ENCODE assay signal across 10 cellular contexts in genomic region chr19:13959962-13960862, GRCh38. TPM values are rescaled to one million over a fixed set of nuclear protein-coding genes. Genes with fewer than 3 reads are reported as not detected.
A peak's percentile ranks its signal among the peaks of the same experiment; 100 is the strongest.
DNase-seq lines count a peak whose midpoint lies in the region; ATAC-seq, FAIRE-seq and TF ChIP-seq lines count a peak whose summit lies in the region.
"Had no signal": no experiment of that assay in that cellular context is flagged by ENCODE, and none has a peak within 500 bp of the region (broad histone marks: within the 10 kb centered on the region; RNA-seq: fewer than 3 reads in every experiment).

No MANE protein-coding gene starts in this region.

- CTCF ChIA-PET in A549 (lab: Yijun Ruan, JAX): interaction anchor here (0.6 to 2.3 kb wide), 5 partner anchors 7 to 186 kb away, joined by 4 to 5 read pairs (median 4); partner anchors contain the start of gene C19orf53

- no peaks in the 10 kb centered on the region for H3K4me1 Mint-ChIP-seq in activated CD4-positive, alpha-beta T cell treated with anti-CD3 and anti-CD28 coated beads, Interleukin-2, amount 10 ng/mL, durations not matched to agents 24 days and 14 days

- no peak for FAIRE-seq in A549 (lab: Jason Lieb, UNC)
- FAIRE-seq: colon had no signal

- TF ChIP-seq EP300 in A549 (IDR thresholded peaks at IDR 0.05): no peak

- H3K9me3 Mint-ChIP-seq in activated CD4-positive, alpha-beta T cell treated with anti-CD3 and anti-CD28 coated beads, Interleukin-2, amount 10 ng/mL, durations not matched to agents 24 days and 14 days: no peaks in the 10 kb centered on the region

- no peaks in the 10 kb centered on the region for H3K9me3 ChIP-seq in A549

- no peak for TF ChIP-seq POLR2A in A549 (IDR thresholded peaks at IDR 0.05; ENCODE audit: low read length)

- no peaks in the 10 kb centered on the region for H3K4me1 ChIP-seq in A549

- DNase-seq in A549 (ENCODE audit: low read depth in 1 of 2, low spot score in 1 of 2): peak in 1 of 2 experiments; percentile 49
- peak; percentile 72 for DNase-seq in activated CD4-positive, alpha-beta T cell treated with anti-CD3 and anti-CD28 coated beads, Interleukin-2, amount 10 ng/mL, durations not matched to agents 24 days and 14 days
- DNase-seq in iPS-NIHi7 (ENCODE audit: extremely low spot score): peak; percentile 54
- no peak for DNase-seq in NCI-H1048 (lab: John Stamatoyannopoulos, UW)
- DNase-seq in NCI-H345 treated with DMSO at 0.1 percent for 48 hours (lab: John Stamatoyannopoulos, UW; ENCODE audit: unreplicated experiment): no peak
- no peak for DNase-seq in NCI-H1436 treated with DMSO at 0.1 percent for 48 hours (lab: John Stamatoyannopoulos, UW)
- DNase-seq in coronary artery (ENCODE audit: low spot score): no peak
- DNase-seq: EL had no signal

- no peak overlapping the region for H3K4me2 ChIP-seq in A549

- no peaks in the 10 kb centered on the region for H3K27me3 Mint-ChIP-seq in activated CD4-positive, alpha-beta T cell treated with anti-CD3 and anti-CD28 coated beads, Interleukin-2, amount 10 ng/mL, durations not matched to agents 24 days and 14 days

- H3K4me3 ChIP-seq in A549: no peak overlapping the region
- H3K4me3 ChIP-seq in coronary artery: no peak overlapping the region

- TF ChIP-seq RAD21 in A549 (conservative IDR thresholded peaks at IDR 0.05 in 1 of 2, IDR thresholded peaks at IDR 0.05 in 1 of 2): no peak

- POLR2A ChIA-PET in A549 (lab: Yijun Ruan, JAX): interaction anchor here (1.0 kb wide), 1 partner anchor 8 kb away, joined by 3 read pairs; the partner anchor contains the start of gene DCAF15

- intact Hi-C loops in activated CD4-positive, alpha-beta T cell treated with anti-CD3 and anti-CD28 coated beads, Interleukin-2, amount 10 ng/mL, durations not matched to agents 24 days and 14 days (cut with micrococcal nuclease): no loop called here

- 95% methylated on average over 15 of the region's 27 CpGs for WGBS in A549 (ENCODE audit: missing lambda C conversion rate)

- H3K36me3 Mint-ChIP-seq in activated CD4-positive, alpha-beta T cell treated with anti-CD3 and anti-CD28 coated beads, Interleukin-2, amount 10 ng/mL, durations not matched to agents 24 days and 14 days (ENCODE audit: low read depth): peaks cover 34% of the 10 kb centered on the region

- no peak overlapping the region for H3K27ac Mint-ChIP-seq in activated CD4-positive, alpha-beta T cell treated with anti-CD3 and anti-CD28 coated beads, Interleukin-2, amount 10 ng/mL, durations not matched to agents 24 days and 14 days

- H3K4me3 Mint-ChIP-seq in activated CD4-positive, alpha-beta T cell treated with anti-CD3 and anti-CD28 coated beads, Interleukin-2, amount 10 ng/mL, durations not matched to agents 24 days and 14 days: no peak overlapping the region

- no peak overlapping the region for H3K27ac ChIP-seq in A549
- no peak overlapping the region for H3K27ac ChIP-seq in coronary artery

- ATAC-seq in A549: peak; percentile 37 to 69; a peak in 5 of 6 replicates

- TF ChIP-seq CTCF in A549 (IDR thresholded peaks at IDR 0.05) (no peak), GM12873 (IDR thresholded peaks at IDR 0.05; ENCODE audit: insufficient read depth, low read depth, low read length, missing control alignments) (peak; percentile 41), coronary artery (IDR thresholded peaks at IDR 0.05) (no peak)

TF ChIP-seq in A549, 52 proteins besides CTCF, POLR2A, EP300 and RAD21:
- TF ChIP-seq BCL3 (IDR thresholded peaks at IDR 0.05) (no peak), JUN (IDR thresholded peaks at IDR 0.05) (no peak), E2F6 (IDR thresholded peaks at IDR 0.05; ENCODE audit: borderline replicate concordance, low read depth) (no peak), MAFK (IDR thresholded peaks at IDR 0.05; ENCODE audit: partially characterized antibody) (no peak), GATA3 (IDR thresholded peaks at IDR 0.05; ENCODE audit: borderline replicate concordance) (no peak), USF2 (IDR thresholded peaks at IDR 0.05) (no peak), FOSB (CRISPR knock-in tag; IDR thresholded peaks at IDR 0.05) (no peak), BHLHE40 (IDR thresholded peaks at IDR 0.05; ENCODE audit: low read depth, low read length) (no peak), ZFP36 (IDR thresholded peaks at IDR 0.05; ENCODE audit: borderline replicate concordance, partially characterized antibody) (no peak)

RNA-seq across cellular contexts. Expression of gene DCAF15, which starts 7.9 kb away (rescaled TPM):
- polyA plus RNA-seq in A549 (2011; rRNA removed) (6.9 and 10.2 TPM in 2 replicates), A549 (2017; fragmentation: RNase III; extraction: RNeasy Plus Mini Kit Qiagen cat#74134 plus additional on column Dnase treatment) (21.1 to 23.0 TPM (median 21.5 TPM) in 3 replicates)
- polyA plus RNA-seq in A549 (2012; cell fraction: cytosol; rRNA removed): 31.8 and 39.5 TPM in 2 replicates
- 147 and 188 TPM in 2 replicates for polyA plus RNA-seq in A549 (2012; cell fraction: nucleus; rRNA removed)
- polyA minus RNA-seq in A549 (2011; rRNA and poly(A)+ RNA removed): 15.1 and 17.4 TPM in 2 replicates
- total RNA-seq in activated CD4-positive, alpha-beta T cell treated with anti-CD3 and anti-CD28 coated beads, Interleukin-2, amount 10 ng/mL, durations not matched to agents 24 days and 14 days: 61.5 and 63.2 TPM in 2 replicates

RNA-seq across cellular contexts. Expression of gene PODNL1, which starts 22.0 kb away (rescaled TPM):
- polyA plus RNA-seq in A549 (2011; rRNA removed) (0.50 and 0.79 TPM in 2 replicates), A549 (2017; fragmentation: RNase III; extraction: RNeasy Plus Mini Kit Qiagen cat#74134 plus additional on column Dnase treatment) (1.1 to 1.8 TPM (median 1.3 TPM) in 3 replicates)
- 1.1 and 1.7 TPM in 2 replicates for polyA plus RNA-seq in A549 (2012; cell fraction: cytosol; rRNA removed)
- 0.94 and 1.7 TPM in 2 replicates for polyA plus RNA-seq in A549 (2012; cell fraction: nucleus; rRNA removed)
- 0.34 TPM in 1 of 2 replicates, not detected in the other for polyA minus RNA-seq in A549 (2011; rRNA and poly(A)+ RNA removed)
- total RNA-seq in activated CD4-positive, alpha-beta T cell treated with anti-CD3 and anti-CD28 coated beads, Interleukin-2, amount 10 ng/mL, durations not matched to agents 24 days and 14 days: not detected in 2 replicates

RNA-seq across cellular contexts. Expression of gene RFX1, which starts 45.9 kb away (rescaled TPM):
- polyA plus RNA-seq in A549 (2011; rRNA removed) (0.57 and 0.79 TPM in 2 replicates), A549 (2017; fragmentation: RNase III; extraction: RNeasy Plus Mini Kit Qiagen cat#74134 plus additional on column Dnase treatment) (4.9 to 5.4 TPM (median 4.9 TPM) in 3 replicates)
- polyA plus RNA-seq in A549 (2012; cell fraction: cytosol; rRNA removed): 2.4 and 3.3 TPM in 2 replicates
- 11.0 and 18.9 TPM in 2 replicates for polyA plus RNA-seq in A549 (2012; cell fraction: nucleus; rRNA removed)
- 0.87 and 1.8 TPM in 2 replicates for polyA minus RNA-seq in A549 (2011; rRNA and poly(A)+ RNA removed)
- total RNA-seq in activated CD4-positive, alpha-beta T cell treated with anti-CD3 and anti-CD28 coated beads, Interleukin-2, amount 10 ng/mL, durations not matched to agents 24 days and 14 days: 17.0 and 18.0 TPM in 2 replicates

RNA-seq across cellular contexts. Expression of gene CC2D1A, which starts 54.2 kb away (rescaled TPM):
- polyA plus RNA-seq in A549 (2011; rRNA removed): 4.7 and 4.8 TPM in 2 replicates
- 10.0 and 12.1 TPM in 2 replicates for polyA plus RNA-seq in A549 (2012; cell fraction: cytosol; rRNA removed)
- 28.8 and 38.8 TPM in 2 replicates for polyA plus RNA-seq in A549 (2012; cell fraction: nucleus; rRNA removed)
- polyA plus RNA-seq in A549 (2017; fragmentation: RNase III; extraction: RNeasy Plus Mini Kit Qiagen cat#74134 plus additional on column Dnase treatment): 13.9 to 15.3 TPM (median 14.0 TPM) in 3 replicates
- polyA minus RNA-seq in A549 (2011; rRNA and poly(A)+ RNA removed): 7.6 and 9.0 TPM in 2 replicates
- 38.5 and 39.4 TPM in 2 replicates for total RNA-seq in activated CD4-positive, alpha-beta T cell treated with anti-CD3 and anti-CD28 coated beads, Interleukin-2, amount 10 ng/mL, durations not matched to agents 24 days and 14 days

RNA-seq across cellular contexts. Expression of gene BRME1, which starts 54.3 kb away (rescaled TPM):
- 0.09 and 0.12 TPM in 2 replicates for polyA plus RNA-seq in A549 (2011; rRNA removed)
- 0.21 and 0.31 TPM in 2 replicates for polyA plus RNA-seq in A549 (2012; cell fraction: cytosol; rRNA removed)
- polyA plus RNA-seq in A549 (2012; cell fraction: nucleus; rRNA removed): 0.92 and 1.1 TPM in 2 replicates
- polyA plus RNA-seq in A549 (2017; fragmentation: RNase III; extraction: RNeasy Plus Mini Kit Qiagen cat#74134 plus additional on column Dnase treatment): 1.1 to 2.3 TPM (median 1.2 TPM) in 3 replicates
- 0.29 TPM in 2 replicates for polyA minus RNA-seq in A549 (2011; rRNA and poly(A)+ RNA removed)
- total RNA-seq in activated CD4-positive, alpha-beta T cell treated with anti-CD3 and anti-CD28 coated beads, Interleukin-2, amount 10 ng/mL, durations not matched to agents 24 days and 14 days: 16.2 and 18.6 TPM in 2 replicates

Comparison
In these comparisons a context has a peak if more than half of its experiments do, and no peak if none do; other contexts are left out.
1. DNase-seq: peak in activated CD4-positive, alpha-beta T cell treated with anti-CD3 and anti-CD28 coated beads, Interleukin-2, amount 10 ng/mL, durations not matched to agents 24 days and 14 days (single experiment) and iPS-NIHi7 (single experiment); none in NCI-H1048 (single experiment), NCI-H345 treated with DMSO at 0.1 percent for 48 hours (single experiment), NCI-H1436 treated with DMSO at 0.1 percent for 48 hours (single experiment) and coronary artery (single experiment).